8 cellular contexts compared by ENCODE assay signal in the genomic region with DNA sequence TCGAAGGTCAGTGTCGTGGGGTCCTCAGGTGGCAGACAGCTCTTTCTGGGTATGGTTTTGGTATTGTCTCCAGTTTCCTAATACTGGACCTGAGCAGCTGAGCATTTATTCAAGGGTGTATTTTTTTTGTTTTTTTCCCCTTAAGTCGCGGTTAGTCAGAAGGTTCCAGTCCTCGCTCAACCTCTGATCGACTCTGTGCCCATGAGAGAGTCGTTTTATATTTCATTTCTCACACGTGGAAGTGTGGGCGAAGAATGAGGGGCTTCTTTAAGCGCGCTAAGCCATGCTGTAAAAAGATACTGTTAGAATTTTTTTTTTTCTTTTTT. TPM values are rescaled to one million over a fixed set of nuclear protein-coding genes. Genes with fewer than 3 reads are reported as not detected.
DNase-seq lines count a peak whose midpoint lies in the region; ATAC-seq, FAIRE-seq and TF ChIP-seq lines count a peak whose summit lies in the region.

No MANE protein-coding gene starts in this region.

- TF ChIP-seq CTCF in A549 (IDR thresholded peaks at IDR 0.05) = no peak
- 0 out of 2 replicates have a peak, but pooled peaks have one; percentile 21 for TF ChIP-seq CTCF in PC-9 (conservative IDR thresholded peaks at IDR 0.05)

- peak overlapping the region; percentile 13 for H3K4me3 Mint-ChIP-seq in natural killer cell treated with Interleukin-12 subunit alpha and Interleukin-12 subunit beta and Interleukin-15 and Interleukin-18, amount 100 ng/mL, for 72 hours

- H3K27ac ChIP-seq in A549 (peak overlapping the region; percentile 85 to 91), PC-9 (peak overlapping the region; percentile 74), epithelial cell of prostate (peak overlapping the region; percentile 88)

- peaks cover 5% of the 10 kb centered on the region for H3K36me3 Mint-ChIP-seq in natural killer cell treated with Interleukin-12 subunit alpha and Interleukin-12 subunit beta and Interleukin-15 and Interleukin-18, amount 100 ng/mL, for 72 hours

- no peak for TF ChIP-seq EP300 in A549 (IDR thresholded peaks at IDR 0.05)

- no peak for ATAC-seq in A549
- ATAC-seq in natural killer cell treated with Interleukin-12 subunit alpha and Interleukin-12 subunit beta and Interleukin-15 and Interleukin-18, amount 100 ng/mL, for 72 hours = no peak

- H3K4me3 ChIP-seq in A549 (peak overlapping the region; percentile 64), PC-9 (peak overlapping the region; percentile 67)

- peak overlapping the region; percentile 88 for H2AFZ ChIP-seq in PC-9

- H3K4me1 Mint-ChIP-seq in natural killer cell treated with Interleukin-12 subunit alpha and Interleukin-12 subunit beta and Interleukin-15 and Interleukin-18, amount 100 ng/mL, for 72 hours (ENCODE audit: low read depth in 2 of 2) = peaks cover 0 to 3% of the 10 kb centered on the region in 2 donors

- H3K27me3 Mint-ChIP-seq in natural killer cell treated with Interleukin-12 subunit alpha and Interleukin-12 subunit beta and Interleukin-15 and Interleukin-18, amount 100 ng/mL, for 72 hours = peaks cover 0 to 9% of the 10 kb centered on the region in 2 donors

- H3K27me3 ChIP-seq in PC-9 (ENCODE audit: insufficient read depth, low read depth) = no peaks in the 10 kb centered on the region

- H3K4me2 ChIP-seq in A549 = peak overlapping the region; percentile 86
- peak overlapping the region; percentile 90 for H3K4me2 ChIP-seq in PC-9

- no peaks in the 10 kb centered on the region for H3F3A ChIP-seq in PC-9 (ENCODE audit: insufficient read depth, low read depth)

- CTCF ChIA-PET in A549 (lab: Yijun Ruan, JAX) (interaction anchor here (0.6 to 3.7 kb wide), 7 partner anchors 11 to 777 kb away, joined by 3 to 12 read pairs (median 4); a partner anchor contains a TSS), PC-9 (lab: Charles Lee) (interaction anchor here (0.7 kb wide), 1 partner anchor 425 kb away, joined by 6 read pairs; no protein-coding TSS in a partner anchor)

- H3K4me1 ChIP-seq in A549 (peaks cover 14% of the 10 kb centered on the region; the same call in 2 of the 3 replicates), PC-9 (replicated peaks; ENCODE audit: insufficient read depth) (peaks cover 8% of the 10 kb centered on the region; the same call in 1 of the 2 replicates)

- no peak for TF ChIP-seq POLR2A in A549 (IDR thresholded peaks at IDR 0.05; ENCODE audit: low read length)
- no peak for TF ChIP-seq POLR2A in GM12891 (IDR thresholded peaks at IDR 0.05; ENCODE audit: low read depth, low read length)

- no peaks in the 10 kb centered on the region for H3K36me3 ChIP-seq in PC-9 (ENCODE audit: low read depth)

- no peak for FAIRE-seq in A549 (lab: Jason Lieb, UNC)
- FAIRE-seq in GM12891 (lab: Jason Lieb, UNC) = no peak

- H3K79me2 ChIP-seq in PC-9 (ENCODE audit: low read depth) = peaks cover 7% of the 10 kb centered on the region; the same call in 1 of the 2 replicates

- intact Hi-C loops in PC-9 (cut with micrococcal nuclease; ENCODE audit: unreplicated experiment) = loop anchor here (2.0 kb wide), 1 partner anchor 25 kb away; a partner anchor contains a TSS

- TF ChIP-seq RAD21 in A549 (conservative IDR thresholded peaks at IDR 0.05 in 1 of 2, IDR thresholded peaks at IDR 0.05 in 1 of 2) = no peak

- POLR2A ChIA-PET in A549 (lab: Yijun Ruan, JAX) (interaction anchor here (0.6 to 2.2 kb wide), 5 partner anchors 26 to 1372 kb away, joined by 3 to 20 read pairs (median 4); a partner anchor contains a TSS), PC-9 (lab: Charles Lee; ENCODE audit: unreplicated experiment) (no interaction called here)

- H3K9me3 ChIP-seq in A549 = no peaks in the 10 kb centered on the region
- no peaks in the 10 kb centered on the region for H3K9me3 ChIP-seq in PC-9 (ENCODE audit: insufficient read depth, low read depth)

- TSS peak; percentile 71 for BruUV-seq in PC-9 (replicated peaks; lab: Mats Ljungman, UMichigan)

- H3K9me2 ChIP-seq in PC-9 (ENCODE audit: insufficient read depth) = no peaks in the 10 kb centered on the region

- H3K27ac Mint-ChIP-seq in natural killer cell treated with Interleukin-12 subunit alpha and Interleukin-12 subunit beta and Interleukin-15 and Interleukin-18, amount 100 ng/mL, for 72 hours = no peak overlapping the region

- H3K9me3 Mint-ChIP-seq in natural killer cell treated with Interleukin-12 subunit alpha and Interleukin-12 subunit beta and Interleukin-15 and Interleukin-18, amount 100 ng/mL, for 72 hours = peaks cover 12% of the 10 kb centered on the region

- DNase-seq in A549 (ENCODE audit: low read depth in 1 of 2, low spot score in 1 of 2) = no peak
- peak in 1 of 2 experiments; percentile 32 for DNase-seq in PC-9
- no peak for DNase-seq in epithelial cell of prostate (ENCODE audit: low read depth, low spot score)
- no peak for DNase-seq in natural killer cell treated with Interleukin-12 subunit alpha and Interleukin-12 subunit beta and Interleukin-15 and Interleukin-18, amount 100 ng/mL, for 72 hours (ENCODE audit: low spot score)
- DNase-seq in NCI-H524 (lab: John Stamatoyannopoulos, UW) = no peak
- DNase-seq in Ammon's horn (ENCODE audit: low spot score) = no peak
- DNase-seq in DMS153 (lab: John Stamatoyannopoulos, UW) = no peak
- DNase-seq in GM12891 (ENCODE audit: insufficient read length, low spot score) = no peak

- WGBS in A549 (ENCODE audit: missing lambda C conversion rate) = 1% methylated on average over 11 of the region's 11 CpGs

- H4K20me1 ChIP-seq in PC-9 (ENCODE audit: insufficient read depth) = no peaks in the 10 kb centered on the region

TF ChIP-seq in A549, 52 proteins besides CTCF, POLR2A, EP300 and RAD21 (continues in another document):
- TF ChIP-seq EHMT2 (IDR thresholded peaks at IDR 0.05; ENCODE audit: low read depth) (no peak), SMC3 (IDR thresholded peaks at IDR 0.05) (peak; percentile 31; the same call in 1 of the 3 replicates), NPAS2 (CRISPR knock-in tag; IDR thresholded peaks at IDR 0.05; ENCODE audit: borderline replicate concordance) (no peak), ZFP36 (IDR thresholded peaks at IDR 0.05; ENCODE audit: borderline replicate concordance, partially characterized antibody) (no peak), CHD2 (IDR thresholded peaks at IDR 0.05; ENCODE audit: low read length, partially characterized antibody) (no peak), ZC3H11A (IDR thresholded peaks at IDR 0.05) (no peak), RNF2 (IDR thresholded peaks at IDR 0.05; ENCODE audit: borderline replicate concordance, low read depth) (no peak), HDAC2 (IDR thresholded peaks at IDR 0.05) (no peak), KDM5A (IDR thresholded peaks at IDR 0.05) (peak; percentile 69), ZSCAN20 (CRISPR knock-in tag; IDR thresholded peaks at IDR 0.05) (no peak), RCOR1 (IDR thresholded peaks at IDR 0.05; ENCODE audit: low read depth, low read length) (no peak)
- TF ChIP-seq, protein P1, sequence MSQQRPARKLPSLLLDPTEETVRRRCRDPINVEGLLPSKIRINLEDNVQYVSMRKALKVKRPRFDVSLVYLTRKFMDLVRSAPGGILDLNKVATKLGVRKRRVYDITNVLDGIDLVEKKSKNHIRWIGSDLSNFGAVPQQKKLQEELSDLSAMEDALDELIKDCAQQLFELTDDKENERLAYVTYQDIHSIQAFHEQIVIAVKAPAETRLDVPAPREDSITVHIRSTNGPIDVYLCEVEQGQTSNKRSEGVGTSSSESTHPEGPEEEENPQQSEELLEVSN (IDR thresholded peaks at IDR 0.05; ENCODE audit: borderline replicate concordance, low read depth) = no peak; the same call in 1 of the 2 replicates

TF ChIP-seq in GM12891, 5 proteins besides CTCF, POLR2A, EP300 and RAD21:
- TF ChIP-seq TAF1 (IDR thresholded peaks at IDR 0.05; ENCODE audit: low read depth, low read length) (no peak), PAX5 (IDR thresholded peaks at IDR 0.05; ENCODE audit: insufficient read depth, low read length, severe bottlenecking) (no peak), POU2F2 (IDR thresholded peaks at IDR 0.05; ENCODE audit: low read depth, low read length) (no peak), SPI1 (IDR thresholded peaks at IDR 0.05; ENCODE audit: low read depth, low read length) (no peak), POLR2AphosphoS5 (IDR thresholded peaks at IDR 0.05; ENCODE audit: low read depth, low read length) (no peak)

RNA-seq across cellular contexts. Expression of a gene that starts 0.5 kb away (rescaled TPM):
- 8.6 and 13.4 TPM in 2 replicates for polyA plus RNA-seq in A549 (2011; rRNA removed)
- polyA plus RNA-seq in A549 (2012; cell fraction: cytosol; rRNA removed) = 1.0 and 1.4 TPM in 2 replicates
- 0.83 and 1.4 TPM in 2 replicates for polyA plus RNA-seq in A549 (2012; cell fraction: nucleus; rRNA removed)
- polyA plus RNA-seq in A549 (2017; fragmentation: RNase III; extraction: RNeasy Plus Mini Kit Qiagen cat#74134 plus additional on column Dnase treatment) = 4.0 to 5.2 TPM (median 4.8 TPM) in 3 replicates
- 7.1 and 9.6 TPM in 2 replicates for polyA minus RNA-seq in A549 (2011; rRNA and poly(A)+ RNA removed)
- total RNA-seq in PC-9 (2021) = 12.1 and 13.1 TPM in 2 replicates
- total RNA-seq in natural killer cell treated with Interleukin-12 subunit alpha and Interleukin-12 subunit beta and Interleukin-15 and Interleukin-18, amount 100 ng/mL, for 72 hours = not detected
- not detected for polyA plus RNA-seq in GM12891 (2012; ENCODE audit: low read depth, missing spikeins)

RNA-seq across cellular contexts. Expression of a gene that starts 25.8 kb away (rescaled TPM):
- polyA plus RNA-seq in A549 (2011; rRNA removed) (1.3 and 1.4 TPM in 2 replicates), A549 (2017; fragmentation: RNase III; extraction: RNeasy Plus Mini Kit Qiagen cat#74134 plus additional on column Dnase treatment) (0.57 to 0.89 TPM (median 0.68 TPM) in 3 replicates)
- polyA plus RNA-seq in A549 (2012; cell fraction: cytosol; rRNA removed) = 0.18 and 0.19 TPM in 2 replicates
- polyA plus RNA-seq in A549 (2012; cell fraction: nucleus; rRNA removed) = 0.12 and 0.22 TPM in 2 replicates
- polyA minus RNA-seq in A549 (2011; rRNA and poly(A)+ RNA removed) = 0.34 and 0.58 TPM in 2 replicates
- total RNA-seq in PC-9 (2021) = 0.38 and 3.2 TPM in 2 replicates
- not detected for total RNA-seq in natural killer cell treated with Interleukin-12 subunit alpha and Interleukin-12 subunit beta and Interleukin-15 and Interleukin-18, amount 100 ng/mL, for 72 hours
- not detected for polyA plus RNA-seq in GM12891 (2012; ENCODE audit: low read depth, missing spikeins)

Comparison
In these comparisons a context has a peak if more than half of its experiments do, and no peak if none do; other contexts are left out.
1. RNA of a gene that starts 0.5 kb away (total RNA-seq): 12.1 to 13.1 TPM in PC-9; not detected in natural killer cell treated with Interleukin-12 subunit alpha and Interleukin-12 subunit beta and Interleukin-15 and Interleukin-18, amount 100 ng/mL, for 72 hours; every median in the first group is over 10 times any median in the second.
2. Peak in every context shown above with its lines, with median percentiles within 50 percentile points of each other: H3K27ac ChIP-seq.